Comparison of ENCODE assay signal across 24 cellular contexts in genomic region chr13:31814523-31814922, GRCh38.
"Had no signal": no experiment of that assay in that cellular context is flagged by ENCODE, and none has a peak within 500 bp of the region (broad histone marks: within the 10 kb centered on the region; RNA-seq: fewer than 3 reads in every experiment).

No MANE protein-coding gene starts in this region.

- H2AFZ ChIP-seq: neural progenitor cell had no signal

- H3K4me3 ChIP-seq: lower lobe of right lung, neural progenitor cell, right lobe of liver, skin epidermis, tibial artery had no signal

- H3K9ac ChIP-seq: neural progenitor cell had no signal

- H3K4me1 Mint-ChIP-seq: activated B cell treated with CpG ODN at 0.5 μM for 24 hours; activated naive CD4-positive, alpha-beta T cell treated with anti-CD3 and anti-CD28 coated beads, Interleukin-2, amount 50 U/mL, for 24 hours; brain; naive thymus-derived CD8-positive, alpha-beta T cell; neural progenitor cell; stimulated activated effector memory CD8-positive, alpha-beta T cell treated with anti-CD3 and anti-CD28 coated beads, Interleukin-12 subunit alpha, Interleukin-12 subunit beta, amount 100 ng/mL, for 72 hours; stimulated activated naive CD8-positive, alpha-beta T cell treated with anti-CD3 and anti-CD28 coated beads, Interleukin-15, amount 100 ng/mL, for 72 hours had no signal

- H3K27me3 Mint-ChIP-seq: activated CD4-positive, alpha-beta memory T cell treated with anti-CD3 and anti-CD28 coated beads for 36 hours; stimulated activated naive CD8-positive, alpha-beta T cell treated with anti-CD3 and anti-CD28 coated beads, Interleukin-15, amount 100 ng/mL, for 72 hours had no signal

- FAIRE-seq: endothelial cell of umbilical vein had no signal

- H3K27me3 ChIP-seq: neural progenitor cell, right lobe of liver, tibial artery had no signal

- H3K9me3 ChIP-seq: right lobe of liver had no signal

- H3K36me3 Mint-ChIP-seq: activated naive CD4-positive, alpha-beta T cell treated with anti-CD3 and anti-CD28 coated beads, Interleukin-2, amount 50 U/mL, for 24 hours; brain; neural progenitor cell; stimulated activated effector memory CD8-positive, alpha-beta T cell treated with anti-CD3 and anti-CD28 coated beads, Interleukin-12 subunit alpha, Interleukin-12 subunit beta, amount 100 ng/mL, for 72 hours had no signal

- H3K36me3 ChIP-seq: lower lobe of right lung, neural progenitor cell, right lobe of liver, tibial artery had no signal

- H3K27ac ChIP-seq: lower lobe of right lung, neural progenitor cell, right lobe of liver, skin epidermis, tibial artery had no signal

- ATAC-seq: esophagus mucosa; left lobe of liver; lower lobe of right lung; naive thymus-derived CD8-positive, alpha-beta T cell; right lobe of liver; stimulated activated effector memory CD8-positive, alpha-beta T cell treated with anti-CD3 and anti-CD28 coated beads, Interleukin-12 subunit alpha, Interleukin-12 subunit beta, amount 100 ng/mL, for 72 hours; stimulated activated naive CD8-positive, alpha-beta T cell treated with anti-CD3 and anti-CD28 coated beads, Interleukin-15, amount 100 ng/mL, for 72 hours had no signal

- H3K4me3 Mint-ChIP-seq: activated B cell treated with CpG ODN at 0.5 μM for 24 hours; activated CD4-positive, alpha-beta memory T cell treated with anti-CD3 and anti-CD28 coated beads for 36 hours; activated naive CD4-positive, alpha-beta T cell treated with anti-CD3 and anti-CD28 coated beads, Interleukin-2, amount 50 U/mL, for 24 hours; activated T-helper 1 cell treated with anti-CD3 and anti-CD28 coated beads, Interleukin-12 subunit alpha, Interleukin-12 subunit beta, Interleukin-2, Interleukin-4 antibody, amounts not matched to agents 30 ng/mL and 10 ng/mL and 1 ng/mL, durations not matched to agents 14 hours and 24 hours and 36 hours; brain; naive thymus-derived CD8-positive, alpha-beta T cell; neural progenitor cell; stimulated activated effector memory CD8-positive, alpha-beta T cell treated with anti-CD3 and anti-CD28 coated beads, Interleukin-12 subunit alpha, Interleukin-12 subunit beta, amount 100 ng/mL, for 72 hours; stimulated activated naive CD8-positive, alpha-beta T cell treated with anti-CD3 and anti-CD28 coated beads, Interleukin-15, amount 100 ng/mL, for 72 hours had no signal

- H3K4me1 ChIP-seq: lower lobe of right lung, neural progenitor cell, right lobe of liver, tibial artery had no signal

- H3K27ac Mint-ChIP-seq: activated B cell treated with CpG ODN at 0.5 μM for 24 hours; activated CD4-positive, alpha-beta memory T cell treated with anti-CD3 and anti-CD28 coated beads for 36 hours; activated naive CD4-positive, alpha-beta T cell treated with anti-CD3 and anti-CD28 coated beads, Interleukin-2, amount 50 U/mL, for 24 hours; activated T-helper 1 cell treated with anti-CD3 and anti-CD28 coated beads, Interleukin-12 subunit alpha, Interleukin-12 subunit beta, Interleukin-2, Interleukin-4 antibody, amounts not matched to agents 30 ng/mL and 10 ng/mL and 1 ng/mL, durations not matched to agents 14 hours and 24 hours and 36 hours; brain; naive thymus-derived CD8-positive, alpha-beta T cell; neural progenitor cell; stimulated activated effector memory CD8-positive, alpha-beta T cell treated with anti-CD3 and anti-CD28 coated beads, Interleukin-12 subunit alpha, Interleukin-12 subunit beta, amount 100 ng/mL, for 72 hours had no signal

- DNase-seq: activated B cell treated with CpG ODN at 0.5 μM for 24 hours; activated CD4-positive, alpha-beta memory T cell treated with anti-CD3 and anti-CD28 coated beads for 36 hours; activated CD4-positive, alpha-beta T cell treated with anti-CD3 and anti-CD28 coated beads for 4 hours; activated gamma-delta T cell; aorta; effector CD8-positive, alpha-beta T cell; foreskin melanocyte; lower lobe of right lung; naive thymus-derived CD8-positive, alpha-beta T cell; posterior cingulate gyrus; right lobe of liver; stimulated activated CD4-positive, alpha-beta T cell treated with anti-CD3 and anti-CD28 coated beads, Interleukin-1b, Interleukin-23, amount 100 ng/mL, for 48 hours; stimulated activated naive CD8-positive, alpha-beta T cell treated with anti-CD3 and anti-CD28 coated beads, Interleukin-15, amount 100 ng/mL, for 72 hours; T-helper 9 cell; tibial artery had no signal

- H3K4me2 ChIP-seq: neural progenitor cell had no signal
